In genomic region chr17:40317880-40318834, GRCh38 we compare ENCODE assay signal across 8 cellular contexts. TPM values are rescaled to one million over a fixed set of nuclear protein-coding genes. Genes with fewer than 3 reads are reported as not detected.
DNase-seq lines count a peak whose midpoint lies in the region; ATAC-seq and TF ChIP-seq lines count a peak whose summit lies in the region.

No MANE protein-coding gene starts in this region.

- peak; percentile 97 for DNase-seq in AG10803 (ENCODE audit: low read depth)
- DNase-seq in NCI-H510A (lab: John Stamatoyannopoulos, UW): peak; percentile 91
- peak; percentile 91 to 92 for DNase-seq in activated CD4-positive, alpha-beta T cell treated with anti-CD3 and anti-CD28 coated beads for 4 hours
- peak; percentile 97 for DNase-seq in choroid plexus epithelial cell (ENCODE audit: low read depth)
- DNase-seq in left colon: peak; percentile 96
- DNase-seq in stimulated activated CD4-positive, alpha-beta T cell treated with anti-CD3 and anti-CD28 coated beads, Interleukin-1b, Interleukin-23, amount 100 ng/mL, for 4 hours (ENCODE audit: low read depth in 2 of 2): peak; percentile 87 to 89

- H3K4me3 ChIP-seq in AG10803 (ENCODE audit: low read length): peak overlapping the region; percentile 93
- peak overlapping the region; percentile 93 for H3K4me3 ChIP-seq in choroid plexus epithelial cell (ENCODE audit: low read depth, low read length)

- intact Hi-C loops in left colon (cut with DNase I, micrococcal nuclease): no loop called here

- peak; percentile 63 for ATAC-seq in GM19043 (IDR thresholded peaks at IDR 0.05; ENCODE audit: low read depth, unreplicated experiment)
- ATAC-seq in HG03354 (IDR thresholded peaks at IDR 0.05; ENCODE audit: poor library complexity, severe bottlenecking, unreplicated experiment): peak; percentile 61
- ATAC-seq in left colon: peak; percentile 90

- no peak for TF ChIP-seq CTCF in AG10803 (conservative IDR thresholded peaks at IDR 0.05; ENCODE audit: low read length)
- TF ChIP-seq CTCF in choroid plexus epithelial cell (conservative IDR thresholded peaks at IDR 0.05; ENCODE audit: low read depth, low read length): no peak

RNA-seq across cellular contexts. Expression of gene RARA, which starts 9.2 kb away (rescaled TPM):
- total RNA-seq in left colon: 10 to 100 TPM; 37.2 to 56.4 TPM

RNA-seq across cellular contexts. Expression of gene CDC6, which starts 30.5 kb away (rescaled TPM):
- total RNA-seq in left colon: 1 to 10 TPM; 5.5 to 9.0 TPM

RNA-seq across cellular contexts. Expression of gene GJD3, which starts 46.4 kb away (rescaled TPM):
- under 1 TPM; 0.34 to 0.81 TPM for total RNA-seq in left colon

Comparison
In these comparisons a context has a peak if more than half of its experiments do, and no peak if none do; other contexts are left out.
1. Peak in every context shown above with its lines: DNase-seq, ATAC-seq and H3K4me3 ChIP-seq.